15 cellular contexts compared by ENCODE assay signal in genomic region chr7:82051641-82052040, GRCh38.
A peak's percentile ranks its signal among the peaks of the same experiment; 100 is the strongest.
DNase-seq lines count a peak whose midpoint lies in the region; FAIRE-seq and TF ChIP-seq lines count a peak whose summit lies in the region.
"Had no signal": no experiment of that assay in that cellular context is flagged by ENCODE, and none has a peak within 500 bp of the region (broad histone marks: within the 10 kb centered on the region; RNA-seq: fewer than 3 reads in every experiment).

No MANE protein-coding gene starts in this region.

- H3K4me1 ChIP-seq in neuronal stem cell (ENCODE audit: control insufficient read depth in 2 of 2, insufficient read depth in 1 of 2, low read depth in 1 of 2, low read length in 2 of 2) = peaks cover 4 to 16% of the 10 kb centered on the region in 2 donors

- H4K8ac ChIP-seq in neuronal stem cell (ENCODE audit: low read depth, low read length) = no peak overlapping the region

- no peak overlapping the region for H2BK120ac ChIP-seq in neuronal stem cell (ENCODE audit: low read depth, low read length)

- H3K36me3 ChIP-seq in neuronal stem cell (replicated peaks in 1 of 2; ENCODE audit: control insufficient read depth in 2 of 2, insufficient read depth in 2 of 2, low read length in 2 of 2) = no peaks in the 10 kb centered on the region

- H3K14ac ChIP-seq in neuronal stem cell (ENCODE audit: low read length) = no peak overlapping the region

- H4K91ac ChIP-seq in neuronal stem cell (ENCODE audit: low read depth, low read length, poor library complexity) = no peak overlapping the region

- no peak overlapping the region for H3K27ac ChIP-seq in neuronal stem cell (replicated peaks; ENCODE audit: low read length)
- H3K27ac ChIP-seq: 22Rv1, C4-2B had no signal

- DNase-seq in DMS153 (lab: John Stamatoyannopoulos, UW) (peak; percentile 30), DMS153 treated with DMSO at 0.1 percent for 48 hours (lab: John Stamatoyannopoulos, UW; ENCODE audit: unreplicated experiment) (no peak), NCI-H146 treated with DMSO at 0.1 percent for 48 hours (lab: John Stamatoyannopoulos, UW; ENCODE audit: unreplicated experiment) (peak; percentile 10), neuronal stem cell (ENCODE audit: low spot score) (no peak), GM10266 (ENCODE audit: extremely low spot score) (no peak), germinal center (ENCODE audit: low spot score) (no peak), HCEC 1CT (no peak)
- DNase-seq: naive thymus-derived CD8-positive, alpha-beta T cell; NCI-H1930; SIG-M5 had no signal

- no peak overlapping the region for H3K4me2 ChIP-seq in neuronal stem cell (ENCODE audit: insufficient read depth, low read length, poor library complexity, severe bottlenecking)

- H3K18ac ChIP-seq in neuronal stem cell (ENCODE audit: low read length) = no peak overlapping the region

- no peak overlapping the region for H2BK15ac ChIP-seq in neuronal stem cell (ENCODE audit: low read length)

- FAIRE-seq in TTC549 (lab: Jason Lieb, UNC) = peak; percentile 100
- FAIRE-seq: bronchial epithelial cell had no signal

- H3K27me3 ChIP-seq in neuronal stem cell (ENCODE audit: control insufficient read depth in 3 of 3, insufficient read depth in 3 of 3, low read depth in 1 of 3, low read length in 3 of 3) = no peaks in the 10 kb centered on the region

- H3K4ac ChIP-seq in neuronal stem cell (ENCODE audit: low read length) = no peak overlapping the region

- H2AK5ac ChIP-seq in neuronal stem cell (ENCODE audit: low read depth, low read length) = no peak overlapping the region

- no peak for TF ChIP-seq CTCF in GM10266 (IDR thresholded peaks at IDR 0.05; ENCODE audit: control insufficient read depth, insufficient read depth, low read depth, missing control alignments)

- no peaks in the 10 kb centered on the region for H3K9me3 ChIP-seq in neuronal stem cell (replicated peaks in 1 of 2; ENCODE audit: control insufficient read depth in 2 of 2, insufficient read depth in 1 of 2, low read depth in 1 of 2, low read length in 2 of 2)

- peak overlapping the region; percentile 50 for H2AFZ ChIP-seq in neuronal stem cell (ENCODE audit: low read length)

- H3K4me3 ChIP-seq in neuronal stem cell (ENCODE audit: low read length in 2 of 2) = no peak overlapping the region
- H3K4me3 ChIP-seq: lung had no signal

- no peak overlapping the region for H2BK5ac ChIP-seq in neuronal stem cell (ENCODE audit: low read length)

- H3K23ac ChIP-seq in neuronal stem cell (ENCODE audit: low read depth, low read length, poor library complexity) = no peak overlapping the region

- H3K79me1 ChIP-seq in neuronal stem cell (ENCODE audit: low read depth, low read length) = no peaks in the 10 kb centered on the region

- no CpG with 5 or more reads among the region's 2 CpGs for WGBS in neuronal stem cell (ENCODE audit: extremely low coverage in 2 of 2, insufficient read length in 2 of 2, insufficient replicate concordance in 1 of 2), 2 donors

- no peak overlapping the region for H3K9ac ChIP-seq in neuronal stem cell (ENCODE audit: low read depth, low read length, poor library complexity)

- no peak overlapping the region for H2BK12ac ChIP-seq in neuronal stem cell (ENCODE audit: low read length)

Comparison
In these comparisons a context has a peak if more than half of its experiments do, and no peak if none do; other contexts are left out.
1. DNase-seq: peak in DMS153 (single experiment) and NCI-H146 treated with DMSO at 0.1 percent for 48 hours (single experiment); none in DMS153 treated with DMSO at 0.1 percent for 48 hours (single experiment), neuronal stem cell (single experiment), GM10266 (single experiment), germinal center (single experiment) and HCEC 1CT (single experiment).